Comparison of ENCODE assay signal across 8 cellular contexts in genomic region chr20:17558154-17558940, GRCh38. TPM values are rescaled to one million over a fixed set of nuclear protein-coding genes. Genes with fewer than 3 reads are reported as not detected.
DNase-seq lines count a peak whose midpoint lies in the region; ATAC-seq and TF ChIP-seq lines count a peak whose summit lies in the region.

No MANE protein-coding gene starts in this region.

- peak overlapping the region; percentile 80 for H3K27ac Mint-ChIP-seq in endodermal cell

- peak overlapping the region; percentile 62 for H3K4me3 ChIP-seq in GM23248
- peak overlapping the region; percentile 33 to 56; a peak in 3 of 4 replicates for H3K4me3 ChIP-seq in SK-N-SH (ENCODE audit: low read depth in 2 of 2, low read length in 1 of 2)
- no peak overlapping the region for H3K4me3 ChIP-seq in endodermal cell (ENCODE audit: low read length)
- peak overlapping the region in 1 of 2 donors; percentile 52 for H3K4me3 ChIP-seq in muscle layer of duodenum (ENCODE audit: low read depth in 1 of 2, low read length in 2 of 2)

- H4K20me1 ChIP-seq in GM23248 (ENCODE audit: insufficient read depth) (no peaks in the 10 kb centered on the region), SK-N-SH (ENCODE audit: insufficient read depth) (no peaks in the 10 kb centered on the region)

- in situ Hi-C loops in GM23248 (cut with MboI): no loop called here

- no peaks in the 10 kb centered on the region for H3K27me3 Mint-ChIP-seq in endodermal cell (ENCODE audit: insufficient read depth)

- H3K27me3 ChIP-seq in GM23248 (replicated peaks; ENCODE audit: insufficient read depth) (no peaks in the 10 kb centered on the region), SK-N-SH (ENCODE audit: insufficient read depth) (no peaks in the 10 kb centered on the region), endodermal cell (ENCODE audit: control insufficient read depth, insufficient read depth, low read length, poor library complexity, severe bottlenecking) (no peaks in the 10 kb centered on the region), muscle layer of duodenum (ENCODE audit: low read depth, low read length) (no peaks in the 10 kb centered on the region)

- no peak for ATAC-seq in HG03108 (IDR thresholded peaks at IDR 0.05; ENCODE audit: unreplicated experiment)

- H3K4me3 Mint-ChIP-seq in endodermal cell: no peak overlapping the region

- H3K9me3 Mint-ChIP-seq in endodermal cell: no peaks in the 10 kb centered on the region

- no peaks in the 10 kb centered on the region for H3K79me2 ChIP-seq in GM23248 (ENCODE audit: insufficient read depth)
- peaks cover 7% of the 10 kb centered on the region; the same call in 1 of the 2 replicates for H3K79me2 ChIP-seq in SK-N-SH (ENCODE audit: insufficient read depth)

- H3F3A ChIP-seq in GM23248 (ENCODE audit: insufficient read depth) (peaks cover 39% of the 10 kb centered on the region), SK-N-SH (replicated peaks; ENCODE audit: insufficient read depth) (peaks cover 44% of the 10 kb centered on the region)

- 0 to 2% methylated on average over 7 of the region's 7 CpGs for WGBS in GM23248 (ENCODE audit: low coverage in 1 of 2, low lambda C conversion rate in 2 of 2, missing lambda C conversion rate in 2 of 2), 2 experiments
- 14% methylated on average over 7 of the region's 7 CpGs for WGBS in SK-N-SH (ENCODE audit: low lambda C conversion rate)
- WGBS in endodermal cell (ENCODE audit: insufficient coverage in 1 of 2, insufficient read length in 1 of 2), 2 experiments: 90 to 95% methylated on average over 7 of the region's 7 CpGs

- H3K36me3 ChIP-seq in GM23248 (ENCODE audit: low read depth) (no peaks in the 10 kb centered on the region), SK-N-SH (replicated peaks in 1 of 2; ENCODE audit: control insufficient read depth in 1 of 2, insufficient read depth in 2 of 2, low read length in 1 of 2) (no peaks in the 10 kb centered on the region), endodermal cell (ENCODE audit: control insufficient read depth, insufficient read depth, low read length) (no peaks in the 10 kb centered on the region), muscle layer of duodenum (ENCODE audit: control insufficient read depth in 1 of 2, insufficient read depth in 2 of 2, low read length in 2 of 2) (peaks cover 0 to 13% of the 10 kb centered on the region in 2 donors)

- no peak for TF ChIP-seq RAD21 in SK-N-SH (IDR thresholded peaks at IDR 0.05; ENCODE audit: low read length)

- CTCF ChIA-PET in SK-N-SH (lab: Yijun Ruan, JAX): interaction anchor here (0.9 to 1.4 kb wide), 5 partner anchors 7 to 60 kb away, joined by 3 to 6 read pairs (median 3); partner anchors contain the start of gene DSTN

- H3K4me1 ChIP-seq in GM23248 (ENCODE audit: insufficient read depth) (peaks cover 33% of the 10 kb centered on the region), SK-N-SH (ENCODE audit: control insufficient read depth in 1 of 2, insufficient read depth in 2 of 2, low read depth in 1 of 2, low read length in 1 of 2) (peaks cover 7 to 16% of the 10 kb centered on the region in 2 experiments; a peak in 3 of 4 replicates), endodermal cell (ENCODE audit: control insufficient read depth, insufficient read depth, low read length) (no peaks in the 10 kb centered on the region), muscle layer of duodenum (ENCODE audit: control insufficient read depth in 1 of 2, insufficient read depth in 2 of 2, low read length in 2 of 2) (peaks cover 24 to 32% of the 10 kb centered on the region in 2 donors)

- H3K9me3 ChIP-seq in GM23248 (ENCODE audit: low read depth) (no peaks in the 10 kb centered on the region), SK-N-SH (no peaks in the 10 kb centered on the region), endodermal cell (ENCODE audit: control insufficient read depth, low read length) (no peaks in the 10 kb centered on the region), muscle layer of duodenum (ENCODE audit: control insufficient read depth in 1 of 2, low read length in 2 of 2) (no peaks in the 10 kb centered on the region)

- H3K36me3 Mint-ChIP-seq in endodermal cell (ENCODE audit: low read depth): no peaks in the 10 kb centered on the region

- H2AFZ ChIP-seq in GM23248 (no peak overlapping the region), SK-N-SH (ENCODE audit: low read depth) (no peak overlapping the region)

- H3K27ac ChIP-seq in GM23248 (peak overlapping the region; percentile 99), SK-N-SH (ENCODE audit: low read depth in 2 of 2, low read length in 1 of 2) (peak overlapping the region; percentile 84 to 100), endodermal cell (ENCODE audit: low read depth, low read length) (no peak overlapping the region), muscle layer of duodenum (ENCODE audit: low read length) (peak overlapping the region; percentile 96)

- DNase-seq in A172 (ENCODE audit: low spot score) (peak; percentile 97), GM23248 (peak; percentile 94), SK-N-SH (no peak), endodermal cell (peak; percentile 81), NCI-H2107 (lab: John Stamatoyannopoulos, UW) (no peak), SK-N-DZ (ENCODE audit: low spot score) (no peak)

- POLR2A ChIA-PET in SK-N-SH (lab: Yijun Ruan, JAX): no interaction called here

- H3K9ac ChIP-seq in GM23248: peak overlapping the region; percentile 86
- peak overlapping the region; percentile 83 for H3K9ac ChIP-seq in SK-N-SH
- H3K9ac ChIP-seq in endodermal cell (ENCODE audit: extremely low read depth, low read length, poor library complexity, severe bottlenecking): no peak overlapping the region

- peak in 1 of 2 experiments; percentile 62; a peak in 2 of 4 replicates for TF ChIP-seq EP300 in SK-N-SH (IDR thresholded peaks at IDR 0.05; ENCODE audit: borderline replicate concordance in 1 of 2, low read depth in 1 of 2, low read length in 1 of 2)

- H3K9me2 ChIP-seq in GM23248 (ENCODE audit: insufficient read depth) (no peaks in the 10 kb centered on the region), SK-N-SH (no peaks in the 10 kb centered on the region)

- peak overlapping the region; percentile 89 for H3K4me2 ChIP-seq in GM23248 (ENCODE audit: unreplicated experiment)
- peak overlapping the region; percentile 64 for H3K4me2 ChIP-seq in SK-N-SH

- TF ChIP-seq CTCF in SK-N-SH (IDR thresholded peaks at IDR 0.05): no peak
- TF ChIP-seq CTCF in endodermal cell (conservative IDR thresholded peaks at IDR 0.05): no peak

- peaks cover 18% of the 10 kb centered on the region for H3K4me1 Mint-ChIP-seq in endodermal cell

TF ChIP-seq in SK-N-SH, 30 proteins besides CTCF, POLR2A, EP300 and RAD21 (continues in another document):
- TF ChIP-seq FOXJ3 (CRISPR knock-in tag; IDR thresholded peaks at IDR 0.05): no peak
- 0 out of 2 replicates have a peak, but pooled peaks have one; percentile 23 for TF ChIP-seq TEAD4 (IDR thresholded peaks at IDR 0.05; ENCODE audit: borderline replicate concordance, insufficient read depth)
- TF ChIP-seq JUND (IDR thresholded peaks at IDR 0.05): peak; percentile 69
- no peak for TF ChIP-seq ZBTB33 (IDR thresholded peaks at IDR 0.05; ENCODE audit: borderline replicate concordance, low read depth)
- TF ChIP-seq PBX3 (IDR thresholded peaks at IDR 0.05): peak; percentile 89
- no peak; the same call in none of the 2 replicates for TF ChIP-seq NFIC (IDR thresholded peaks at IDR 0.05; ENCODE audit: borderline replicate concordance)

RNA-seq across cellular contexts. Expression of gene DSTN, which starts 11.5 kb away (rescaled TPM):
- total RNA-seq in A172 (2014; rRNA removed; shearing (Covaris generic)): 445 and 560 TPM in 2 replicates
- total RNA-seq in GM23248 (2014; rRNA removed; shearing (Covaris generic)): 338 and 360 TPM in 2 replicates
- 610 and 613 TPM in 2 replicates for polyA plus RNA-seq in GM23248 (2016; fragmentation: Nextera tagmentation; extraction: Ambion mirVana)
- 151 and 167 TPM in 2 replicates for polyA plus RNA-seq in SK-N-SH (2012; rRNA removed)
- 249 and 348 TPM in 2 replicates for polyA plus RNA-seq in SK-N-SH (2012; cell fraction: cytosol; rRNA removed)
- 57.6 and 74.2 TPM in 2 replicates for polyA plus RNA-seq in SK-N-SH (2012; cell fraction: nucleus; rRNA removed)
- 100 to 1,000 TPM; 196 to 204 TPM for total RNA-seq in endodermal cell
- polyA plus RNA-seq in endodermal cell (2013, experiment 1 of 2): 192 TPM
- 208 TPM for polyA plus RNA-seq in endodermal cell (2013, experiment 2 of 2)
- 135 and 162 TPM in 2 replicates for polyA plus RNA-seq in SK-N-DZ (2014; cell fraction: cytosol; rRNA removed)
- 67.2 and 68.3 TPM in 2 replicates for polyA plus RNA-seq in SK-N-DZ (2014; cell fraction: nucleus; rRNA removed)

RNA-seq across cellular contexts. Expression of gene BFSP1, which starts 27.2 kb away (rescaled TPM):
- 8.3 and 9.7 TPM in 2 replicates for total RNA-seq in A172 (2014; rRNA removed; shearing (Covaris generic))
- total RNA-seq in GM23248 (2014; rRNA removed; shearing (Covaris generic)): 0.25 and 0.32 TPM in 2 replicates
- 0.25 and 0.28 TPM in 2 replicates for polyA plus RNA-seq in GM23248 (2016; fragmentation: Nextera tagmentation; extraction: Ambion mirVana)
- polyA plus RNA-seq in SK-N-SH (2012; rRNA removed): 6.7 and 7.1 TPM in 2 replicates
- 8.9 and 9.2 TPM in 2 replicates for polyA plus RNA-seq in SK-N-SH (2012; cell fraction: cytosol; rRNA removed)
- 5.6 and 5.9 TPM in 2 replicates for polyA plus RNA-seq in SK-N-SH (2012; cell fraction: nucleus; rRNA removed)
- total RNA-seq in endodermal cell: 10 to 100 TPM in 1 of 2 donors, 1 to 10 TPM in 1; 9.4 to 12.0 TPM
- polyA plus RNA-seq in endodermal cell (2013, experiment 1 of 2): 1.3 TPM
- polyA plus RNA-seq in endodermal cell (2013, experiment 2 of 2): 1.4 TPM
- 0.45 TPM in 1 of 2 replicates, not detected in the other for polyA plus RNA-seq in SK-N-DZ (2014; cell fraction: cytosol; rRNA removed)
- polyA plus RNA-seq in SK-N-DZ (2014; cell fraction: nucleus; rRNA removed): 0.32 TPM in 1 of 2 replicates, not detected in the other

Comparison
In these comparisons a context has a peak if more than half of its experiments do, and no peak if none do; other contexts are left out.
1. DNase-seq: peak in A172 (single experiment), GM23248 (single experiment) and endodermal cell (single experiment); none in SK-N-SH (single experiment), NCI-H2107 (single experiment) and SK-N-DZ (single experiment).